8 cellular contexts compared by ENCODE assay signal in the genomic region with DNA sequence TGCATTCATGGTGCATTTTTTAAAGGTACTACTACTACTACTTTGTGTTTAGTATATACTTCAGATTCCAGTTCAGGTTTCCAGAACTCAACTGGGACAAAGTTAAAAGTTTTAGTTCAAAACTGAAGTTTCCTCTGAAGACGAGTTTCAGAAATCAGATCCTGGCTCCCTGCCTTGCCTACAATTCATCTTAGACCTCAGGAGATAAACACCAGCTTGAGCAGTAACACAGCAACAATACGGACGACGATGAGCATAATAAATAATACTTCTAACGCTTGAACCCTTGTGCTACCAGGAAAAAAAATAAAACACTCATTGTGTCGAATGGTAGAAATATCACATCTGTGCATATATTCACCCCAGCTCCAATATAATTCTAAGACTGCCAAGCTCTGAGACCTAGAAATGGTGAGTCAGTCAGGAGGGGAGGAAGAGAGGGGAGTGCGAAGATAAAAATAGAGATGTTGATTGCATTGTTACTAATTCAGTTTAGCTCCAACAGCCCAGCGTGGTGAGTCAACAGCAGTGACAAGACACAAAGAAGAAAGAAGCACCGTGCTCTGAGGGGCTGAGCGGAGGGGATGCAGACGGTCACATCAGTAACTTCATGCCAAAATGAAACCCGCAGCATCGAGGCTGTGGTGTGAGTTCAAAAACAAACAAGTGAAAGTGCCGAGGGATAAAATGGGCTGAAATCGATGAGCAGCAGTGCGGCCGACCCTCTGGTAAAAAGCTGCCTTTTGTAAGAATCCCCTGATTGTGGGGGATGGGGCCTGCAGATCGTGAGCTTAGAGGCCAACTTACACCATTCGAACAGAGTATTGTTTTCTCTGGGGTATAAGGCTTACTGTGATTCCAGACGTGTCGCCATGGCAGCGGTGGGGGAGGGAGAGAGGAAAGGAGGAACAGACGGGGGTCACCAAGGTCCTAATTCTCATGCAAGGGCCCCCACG.
DNase-seq lines count a peak whose midpoint lies in the region; ATAC-seq and TF ChIP-seq lines count a peak whose summit lies in the region.

No MANE protein-coding gene starts in this region.

- no peak for TF ChIP-seq CTCF in fibroblast of pulmonary artery (IDR thresholded peaks at IDR 0.05; ENCODE audit: low read length, missing control alignments)
- TF ChIP-seq CTCF in neural progenitor cell (IDR thresholded peaks at IDR 0.05) = no peak

- peak overlapping the region; percentile 39 for H3K4me3 Mint-ChIP-seq in T-helper 1 cell treated with Interleukin-12 subunit alpha and Interleukin-12 subunit beta and Interleukin-4 antibody, amounts not matched to agents 30 μg/mL and 1 μg/mL, for 36 hours
- peak overlapping the region; percentile 79 for H3K4me3 Mint-ChIP-seq in neural progenitor cell

- H3K4me1 ChIP-seq in neural progenitor cell = peaks cover 46% of the 10 kb centered on the region

- no peaks in the 10 kb centered on the region for H3K36me3 Mint-ChIP-seq in T-helper 1 cell treated with Interleukin-12 subunit alpha and Interleukin-12 subunit beta and Interleukin-4 antibody, amounts not matched to agents 30 μg/mL and 1 μg/mL, for 36 hours (ENCODE audit: low read depth)
- H3K36me3 Mint-ChIP-seq in neural progenitor cell = peaks cover 7% of the 10 kb centered on the region

- peak overlapping the region; percentile 69 for H3K4me2 ChIP-seq in neural progenitor cell

- H3K27ac ChIP-seq in neural progenitor cell = peak overlapping the region; percentile 91

- H3K9me3 ChIP-seq in neural progenitor cell (ENCODE audit: low read depth) = peaks cover 2% of the 10 kb centered on the region

- no peaks in the 10 kb centered on the region for H3K79me2 ChIP-seq in neural progenitor cell (ENCODE audit: low read depth)

- H3K4me1 Mint-ChIP-seq in T-helper 1 cell treated with Interleukin-12 subunit alpha and Interleukin-12 subunit beta and Interleukin-4 antibody, amounts not matched to agents 30 μg/mL and 1 μg/mL, for 36 hours (ENCODE audit: low read depth) = no peaks in the 10 kb centered on the region
- peaks cover 72% of the 10 kb centered on the region for H3K4me1 Mint-ChIP-seq in neural progenitor cell

- peak overlapping the region; percentile 51 for H3K4me3 ChIP-seq in fibroblast of pulmonary artery (replicated peaks; ENCODE audit: low read depth, low read length)
- peak overlapping the region; percentile 25 for H3K4me3 ChIP-seq in neural progenitor cell

- no peaks in the 10 kb centered on the region for H4K20me1 ChIP-seq in neural progenitor cell (ENCODE audit: low read depth)

- no peaks in the 10 kb centered on the region for H3K36me3 ChIP-seq in neural progenitor cell

- H3K9ac ChIP-seq in neural progenitor cell = no peak overlapping the region

- H3K27ac Mint-ChIP-seq in T-helper 1 cell treated with Interleukin-12 subunit alpha and Interleukin-12 subunit beta and Interleukin-4 antibody, amounts not matched to agents 30 μg/mL and 1 μg/mL, for 36 hours = no peak overlapping the region
- H3K27ac Mint-ChIP-seq in neural progenitor cell = peak overlapping the region; percentile 99

- DNase-seq in T-helper 1 cell = no peak
- peak; percentile 41 for DNase-seq in SK-N-DZ (ENCODE audit: low spot score)
- DNase-seq in fibroblast of pulmonary artery (ENCODE audit: low read depth) = peak; percentile 83
- peak; percentile 81 for DNase-seq in neural progenitor cell (ENCODE audit: low spot score)
- no peak for DNase-seq in NCI-H187 treated with DMSO at 0.1 percent for 48 hours (lab: John Stamatoyannopoulos, UW)
- no peak for DNase-seq in NCI-H1105 (lab: John Stamatoyannopoulos, UW)

- H3F3A ChIP-seq in neural progenitor cell (ENCODE audit: low read depth) = peaks cover 35% of the 10 kb centered on the region

- H3K27me3 ChIP-seq in neural progenitor cell = no peaks in the 10 kb centered on the region

- H3K9me3 Mint-ChIP-seq in T-helper 1 cell treated with Interleukin-12 subunit alpha and Interleukin-12 subunit beta and Interleukin-4 antibody, amounts not matched to agents 30 μg/mL and 1 μg/mL, for 36 hours = no peaks in the 10 kb centered on the region
- peaks cover 9% of the 10 kb centered on the region for H3K9me3 Mint-ChIP-seq in neural progenitor cell

- no peak for ATAC-seq in GM18511 (IDR thresholded peaks at IDR 0.05; ENCODE audit: unreplicated experiment)

- peak overlapping the region; percentile 8 for H2AFZ ChIP-seq in neural progenitor cell (replicated peaks)

- H3K27me3 Mint-ChIP-seq in T-helper 1 cell treated with Interleukin-12 subunit alpha and Interleukin-12 subunit beta and Interleukin-4 antibody, amounts not matched to agents 30 μg/mL and 1 μg/mL, for 36 hours (ENCODE audit: low read depth) = peaks cover 24% of the 10 kb centered on the region
- H3K27me3 Mint-ChIP-seq in neural progenitor cell (ENCODE audit: insufficient read depth, low read depth) = peaks cover 2% of the 10 kb centered on the region

Comparison
In these comparisons a context has a peak if more than half of its experiments do, and no peak if none do; other contexts are left out.
1. DNase-seq: peak in SK-N-DZ (single experiment), fibroblast of pulmonary artery (single experiment) and neural progenitor cell (single experiment); none in T-helper 1 cell (0 of 5), NCI-H187 treated with DMSO at 0.1 percent for 48 hours (single experiment) and NCI-H1105 (single experiment).